8 cellular contexts compared by ENCODE assay signal in the genomic region with DNA sequence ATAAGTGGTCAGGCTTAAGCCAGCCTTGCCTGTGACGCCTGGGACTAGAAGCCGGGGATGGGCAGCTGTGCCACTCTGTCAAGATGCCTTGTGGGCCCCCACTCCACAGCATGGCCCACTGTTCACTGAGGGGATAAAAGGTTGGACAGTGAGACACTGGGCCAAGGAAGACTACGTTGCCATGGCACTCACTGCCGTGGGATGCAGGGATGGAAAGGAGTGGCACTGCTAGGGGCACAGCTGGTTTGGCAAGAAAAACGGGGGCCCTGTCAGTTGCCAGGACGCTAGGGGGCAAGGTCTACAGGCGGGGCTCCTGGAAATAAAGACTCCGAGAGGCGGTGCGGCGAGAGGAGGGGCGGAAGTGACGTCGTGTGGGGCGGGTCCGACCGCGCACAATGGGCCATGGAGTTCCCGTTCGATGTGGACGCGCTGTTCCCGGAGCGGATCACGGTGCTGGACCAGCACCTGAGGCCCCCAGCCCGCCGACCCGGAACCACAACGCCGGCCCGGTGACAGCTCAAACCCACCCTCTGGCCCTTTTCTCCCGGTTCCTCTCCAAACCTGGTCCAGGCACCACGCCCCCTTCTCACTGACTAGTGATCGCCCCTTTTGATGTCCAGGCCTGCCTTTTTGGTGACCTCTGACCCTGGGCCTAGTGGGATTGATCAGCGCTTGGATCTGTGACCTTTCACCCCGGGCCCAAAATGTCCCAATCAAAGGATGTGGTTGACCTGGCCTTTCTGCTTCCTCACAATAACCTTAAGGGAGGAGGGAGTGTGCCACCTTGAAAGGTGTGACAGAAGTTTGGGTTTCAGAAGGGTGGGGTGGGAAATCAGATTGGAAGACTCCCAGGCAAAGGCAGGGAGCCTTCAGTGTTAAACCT. TPM values are rescaled to one million over a fixed set of nuclear protein-coding genes. Genes with fewer than 3 reads are reported as not detected.
DNase-seq lines count a peak whose midpoint lies in the region; ATAC-seq and TF ChIP-seq lines count a peak whose summit lies in the region.

A gene (plus strand): TSS at position 391 of the 883 bp plus-strand sequence.

- H3K27me3 Mint-ChIP-seq in activated T-cell treated with anti-CD3 and anti-CD28 coated beads, Interleukin-2, amount 50 U/mL, for 4 hours (ENCODE audit: low read depth), result no peaks in the 10 kb centered on the region

- ATAC-seq in GM19467 (IDR thresholded peaks at IDR 0.05; ENCODE audit: unreplicated experiment), result peak; percentile 54
- ATAC-seq in PC-3, result peak; percentile 85
- peak; percentile 99 for ATAC-seq in activated T-cell treated with anti-CD3 and anti-CD28 coated beads, Interleukin-2, amount 50 U/mL, for 4 hours
- ATAC-seq in esophagus mucosa, result peak; percentile 96

- H3K27ac ChIP-seq in HUES48 (ENCODE audit: low read depth, low read length) (peak within 1 kb of the TSS; percentile 82), PC-3 (ENCODE audit: low read length) (peak within 1 kb of the TSS; percentile 18; the same call in 1 of the 2 replicates), muscle layer of duodenum (ENCODE audit: low read length) (peak within 1 kb of the TSS; percentile 95)

- H3K4me1 ChIP-seq in HUES48 (ENCODE audit: control insufficient read depth, insufficient read depth, low read length), result peaks cover 10% of the 10 kb centered on the region; the same call in 1 of the 2 replicates
- H3K4me1 ChIP-seq in PC-3 (ENCODE audit: insufficient read depth, low read length), result peaks cover 4% of the 10 kb centered on the region; the same call in 1 of the 2 replicates
- H3K4me1 ChIP-seq in muscle layer of duodenum (ENCODE audit: control insufficient read depth in 1 of 2, insufficient read depth in 2 of 2, low read length in 2 of 2), result peaks cover 7 to 16% of the 10 kb centered on the region in 2 donors

- H3K9me3 ChIP-seq in HUES48 (ENCODE audit: control insufficient read depth, insufficient read depth, low read length) (no peaks in the 10 kb centered on the region), PC-3 (ENCODE audit: low read length) (no peaks in the 10 kb centered on the region), muscle layer of duodenum (ENCODE audit: control insufficient read depth in 1 of 2, low read length in 2 of 2) (no peaks in the 10 kb centered on the region)

- H3K4me3 ChIP-seq in HUES48 (ENCODE audit: low read depth, low read length) (peak within 1 kb of the TSS; percentile 72), PC-3 (ENCODE audit: low read length) (peak within 1 kb of the TSS; percentile 61), muscle layer of duodenum (ENCODE audit: low read depth in 1 of 2, low read length in 2 of 2) (peak within 1 kb of the TSS; percentile 69 to 78)

- CTCF ChIA-PET in PC-3 (lab: Charles Lee), result no interaction called here

- H3K36me3 ChIP-seq in HUES48 (ENCODE audit: control insufficient read depth, insufficient read depth, low read length), result peaks cover 68% of the 10 kb centered on the region
- H3K36me3 ChIP-seq in PC-3 (ENCODE audit: low read depth, low read length), result peaks cover 22% of the 10 kb centered on the region
- H3K36me3 ChIP-seq in muscle layer of duodenum (ENCODE audit: control insufficient read depth in 1 of 2, insufficient read depth in 2 of 2, low read length in 2 of 2), result peaks cover 24 to 57% of the 10 kb centered on the region in 2 donors

- H4K20me1 ChIP-seq in PC-3 (ENCODE audit: low read length), result no peaks in the 10 kb centered on the region

- no peaks in the 10 kb centered on the region for H3K79me2 ChIP-seq in PC-3 (ENCODE audit: low read length)

- H3K4me2 ChIP-seq in PC-3 (ENCODE audit: low read length), result peak within 1 kb of the TSS; percentile 75

- no peaks in the 10 kb centered on the region for H3F3A ChIP-seq in PC-3 (ENCODE audit: low read length, unreplicated experiment)

- no peaks in the 10 kb centered on the region for H3K9me3 Mint-ChIP-seq in activated T-cell treated with anti-CD3 and anti-CD28 coated beads, Interleukin-2, amount 50 U/mL, for 4 hours

- H2AFZ ChIP-seq in PC-3 (ENCODE audit: low read length), result peak within 1 kb of the TSS; percentile 47

- TF ChIP-seq CTCF in PC-3 (conservative IDR thresholded peaks at IDR 0.05; ENCODE audit: low read depth, low read length), result no peak

- H3K9me2 ChIP-seq in PC-3 (replicated peaks; ENCODE audit: low read length), result no peaks in the 10 kb centered on the region

- POLR2A ChIA-PET in PC-3 (lab: Charles Lee; ENCODE audit: unreplicated experiment), result no interaction called here

- intact Hi-C loops in PC-3 (cut with micrococcal nuclease), result no loop called here

- H3K4me1 Mint-ChIP-seq in activated T-cell treated with anti-CD3 and anti-CD28 coated beads, Interleukin-2, amount 50 U/mL, for 4 hours (ENCODE audit: low read depth), result peaks cover 21% of the 10 kb centered on the region

- H3K27me3 ChIP-seq in HUES48 (ENCODE audit: control insufficient read depth, insufficient read depth, low read length) (no peaks in the 10 kb centered on the region), PC-3 (ENCODE audit: low read length) (no peaks in the 10 kb centered on the region), muscle layer of duodenum (ENCODE audit: low read depth, low read length) (no peaks in the 10 kb centered on the region)

- DNase-seq in CD1c-positive myeloid dendritic cell (ENCODE audit: extremely low spot score), result peak; percentile 90
- DNase-seq in PC-3, result peak; percentile 60
- DNase-seq in activated T-cell treated with anti-CD3 and anti-CD28 coated beads, Interleukin-2, amount 50 U/mL, for 4 hours, result peak; percentile 87
- peak; percentile 77 for DNase-seq in stimulated activated CD8-positive, alpha-beta memory T cell treated with anti-CD3 and anti-CD28 coated beads, Interleukin-7, amount 100 ng/mL, for 24 hours (ENCODE audit: low read depth)

- H3K4me3 Mint-ChIP-seq in activated T-cell treated with anti-CD3 and anti-CD28 coated beads, Interleukin-2, amount 50 U/mL, for 4 hours, result peak within 1 kb of the TSS; percentile 93

- H3K36me3 Mint-ChIP-seq in activated T-cell treated with anti-CD3 and anti-CD28 coated beads, Interleukin-2, amount 50 U/mL, for 4 hours (ENCODE audit: insufficient read depth), result peaks cover 25% of the 10 kb centered on the region

- H3K9ac ChIP-seq in HUES48 (ENCODE audit: low read depth, low read length), result peak within 1 kb of the TSS; percentile 58
- peak within 1 kb of the TSS; percentile 65 for H3K9ac ChIP-seq in PC-3 (ENCODE audit: low read length)

- BruUV-seq in PC-3 (replicated peaks; lab: Mats Ljungman, UMichigan), result TSS peak; percentile 45

RNA-seq across cellular contexts. Expression of the gene that starts here (rescaled TPM):
- 4.6 and 6.1 TPM in 2 replicates for total RNA-seq in PC-3 (2014; rRNA removed)
- total RNA-seq in activated T-cell treated with anti-CD3 and anti-CD28 coated beads, Interleukin-2, amount 50 U/mL, for 4 hours, result 10 to 100 TPM in 1 of 3 donors, 1 to 10 TPM in 2; 5.9 to 10.3 (median 9.5) TPM
- 4.6 TPM for total RNA-seq in esophagus mucosa

Comparison
In these comparisons a context has a peak if more than half of its experiments do, and no peak if none do; other contexts are left out.
1. Peak in every context shown above with its lines: DNase-seq, ATAC-seq, H3K4me3 ChIP-seq and H3K27ac ChIP-seq.
2. H3K27ac ChIP-seq: peak in every context shown above with its lines; median percentile 95 in muscle layer of duodenum; 82 in HUES48; 18 in PC-3.